ENCODE assay signal across 8 cellular contexts in genomic region chr12:65891987-65892481, GRCh38.
DNase-seq lines count a peak whose midpoint lies in the region; ATAC-seq and TF ChIP-seq lines count a peak whose summit lies in the region.

No MANE protein-coding gene starts in this region.

- ATAC-seq in esophagus mucosa (peak; percentile 78), HG02610 (IDR thresholded peaks at IDR 0.05; ENCODE audit: unreplicated experiment) (no peak)

- peaks cover 10% of the 10 kb centered on the region for H3K36me3 Mint-ChIP-seq in neural crest cell (ENCODE audit: low read depth)
- no peaks in the 10 kb centered on the region for H3K36me3 Mint-ChIP-seq in glutamatergic neuron (ENCODE audit: unreplicated experiment)

- no peaks in the 10 kb centered on the region for H4K20me1 ChIP-seq in OCI-LY3 (ENCODE audit: insufficient read depth, low read length)

- H3K9me3 ChIP-seq in OCI-LY3 (ENCODE audit: insufficient read depth, low read length): no peaks in the 10 kb centered on the region

- H3K27ac ChIP-seq in OCI-LY3 (ENCODE audit: low read length): 0 out of 2 replicates have a peak overlapping the region, but pooled peaks have one; percentile 7

- peak overlapping the region; percentile 26 for H3K4me3 ChIP-seq in OCI-LY3 (ENCODE audit: low read length)

- H3K4me1 Mint-ChIP-seq in neural crest cell: peaks cover 75% of the 10 kb centered on the region
- H3K4me1 Mint-ChIP-seq in glutamatergic neuron (ENCODE audit: low read depth, unreplicated experiment): peaks cover 7% of the 10 kb centered on the region

- DNase-seq in AG08396 (ENCODE audit: low spot score) (peak; percentile 86), neural crest cell (ENCODE audit: low read depth, low spot score) (no peak), NCI-H146 treated with DMSO at 0.1 percent for 48 hours (lab: John Stamatoyannopoulos, UW; ENCODE audit: unreplicated experiment) (no peak), SHP77 treated with DMSO at 0.1 percent for 48 hours (lab: John Stamatoyannopoulos, UW) (no peak), glutamatergic neuron (no peak)

- H3K27me3 Mint-ChIP-seq in neural crest cell (ENCODE audit: low read depth) (no peaks in the 10 kb centered on the region), glutamatergic neuron (ENCODE audit: unreplicated experiment) (peaks cover 2% of the 10 kb centered on the region)

- peaks cover 3% of the 10 kb centered on the region for H3K9me3 Mint-ChIP-seq in neural crest cell
- peaks cover 2% of the 10 kb centered on the region for H3K9me3 Mint-ChIP-seq in glutamatergic neuron (ENCODE audit: unreplicated experiment)

- 0 out of 2 replicates have a peak, but pooled peaks cover 7% of the 10 kb centered on the region for H3K27me3 ChIP-seq in OCI-LY3 (ENCODE audit: low read depth, low read length)

- H3K4me3 Mint-ChIP-seq in neural crest cell (peak overlapping the region; percentile 75), glutamatergic neuron (ENCODE audit: unreplicated experiment) (no peak overlapping the region)

- H3K27ac Mint-ChIP-seq in neural crest cell (ENCODE audit: unreplicated experiment): peak overlapping the region; percentile 95
- no peak overlapping the region for H3K27ac Mint-ChIP-seq in glutamatergic neuron (ENCODE audit: unreplicated experiment)

- no peak for TF ChIP-seq CTCF in OCI-LY3 (IDR thresholded peaks at IDR 0.05; ENCODE audit: low read depth, low read length)
- no peak for TF ChIP-seq CTCF in neural crest cell (conservative IDR thresholded peaks at IDR 0.05)
- no peak for TF ChIP-seq CTCF in glutamatergic neuron (IDR thresholded peaks at IDR 0.05; ENCODE audit: partially characterized antibody, unreplicated experiment)

- peak overlapping the region; percentile 12; the same call in 1 of the 2 replicates for H3K9ac ChIP-seq in OCI-LY3 (ENCODE audit: low read length)

- peaks cover 19% of the 10 kb centered on the region for H3K4me1 ChIP-seq in OCI-LY3 (ENCODE audit: low read length)

- peak overlapping the region; percentile 81 for H2AFZ ChIP-seq in OCI-LY3 (ENCODE audit: low read depth, low read length)

- peak overlapping the region; percentile 57 for H3K4me2 ChIP-seq in OCI-LY3 (ENCODE audit: low read length)

- H3K79me2 ChIP-seq in OCI-LY3 (ENCODE audit: low read length): no peaks in the 10 kb centered on the region

- no peaks in the 10 kb centered on the region for H3K36me3 ChIP-seq in OCI-LY3 (replicated peaks; ENCODE audit: low read depth, low read length)
